8 cellular contexts compared by ENCODE assay signal in the genomic region with DNA sequence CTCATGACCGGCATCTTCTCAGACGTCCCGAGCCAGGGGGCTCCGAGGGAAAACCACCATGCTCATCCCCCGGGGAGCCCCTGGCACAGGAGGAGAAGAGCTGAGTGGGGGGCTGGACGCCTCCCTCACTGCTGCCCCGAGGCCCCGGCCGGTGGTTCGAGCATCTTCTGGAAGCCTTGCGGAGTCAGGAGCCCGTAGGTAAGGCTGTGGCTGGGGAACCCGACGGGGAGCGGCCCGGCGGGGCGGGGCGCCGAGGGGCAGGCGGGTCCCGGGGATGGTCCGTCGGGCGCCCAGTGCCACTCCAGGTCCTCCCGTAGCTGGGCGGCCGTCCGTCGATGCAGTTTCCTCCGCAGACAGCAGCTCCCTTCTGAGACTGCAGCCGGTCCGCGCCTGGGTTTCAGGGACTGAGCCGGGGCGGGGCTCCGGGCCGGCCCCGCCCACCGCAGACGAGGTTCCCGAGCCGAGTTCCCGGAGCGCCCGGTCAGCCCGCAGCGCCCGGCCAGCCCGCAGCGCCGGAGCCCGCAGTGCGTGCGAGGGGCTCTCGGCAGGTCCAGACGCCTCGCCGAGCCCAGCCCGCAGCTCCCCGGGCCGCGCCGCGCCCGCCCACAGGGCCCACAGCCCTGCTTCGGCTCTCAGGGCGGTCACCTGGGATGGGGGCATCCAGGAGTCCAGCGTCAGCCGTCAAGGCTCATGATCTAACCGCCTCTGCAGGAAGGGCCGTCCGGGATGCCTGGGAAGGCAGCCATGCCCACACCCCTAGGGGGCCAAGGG. TPM values are rescaled to one million over a fixed set of nuclear protein-coding genes. Genes with fewer than 3 reads are reported as not detected.
DNase-seq lines count a peak whose midpoint lies in the region; ATAC-seq and TF ChIP-seq lines count a peak whose summit lies in the region.

A gene (minus strand): TSS at position 369 of the 771 bp plus-strand sequence. CDS start 355 bp downstream, at position 14.

- H3K27me3 ChIP-seq in CD8-positive, alpha-beta T cell (ENCODE audit: insufficient read depth, low read length), result peaks cover 5% of the 10 kb centered on the region
- H3K27me3 ChIP-seq in breast epithelium (no peaks in the 10 kb centered on the region), skeletal muscle tissue (ENCODE audit: control insufficient read depth in 3 of 3, insufficient read depth in 3 of 3, low read length in 3 of 3) (peaks cover 0 to 10% (median 3%) of the 10 kb centered on the region in 3 donors)

- peak within 1 kb of the TSS; percentile 47 for H3K4me3 Mint-ChIP-seq in CD8-positive, alpha-beta T cell

- no peak within 1 kb of the TSS for H3K27ac Mint-ChIP-seq in CD8-positive, alpha-beta T cell

- no peaks in the 10 kb centered on the region for H3K36me3 Mint-ChIP-seq in CD8-positive, alpha-beta T cell

- in situ Hi-C loops in SK-MEL-5 (cut with HindIII; ENCODE audit: low pct_unique_long_range_greater_than_20kb, low sequenced_read_pairs), result no loop called here

- no peaks in the 10 kb centered on the region for H3K4me1 Mint-ChIP-seq in CD8-positive, alpha-beta T cell (ENCODE audit: low read depth)

- peak within 1 kb of the TSS; percentile 43 to 73 (median 46) for H3K9ac ChIP-seq in skeletal muscle tissue (ENCODE audit: low read depth in 1 of 3, low read length in 3 of 3)

- no peak for TF ChIP-seq POLR2A in breast epithelium (IDR thresholded peaks at IDR 0.05)

- TF ChIP-seq CTCF in CD8-positive, alpha-beta T cell (IDR thresholded peaks at IDR 0.05), result no peak
- TF ChIP-seq CTCF in HFF-Myc (IDR thresholded peaks at IDR 0.05; ENCODE audit: low read depth, low read length, missing control alignments) (no peak), breast epithelium (IDR thresholded peaks at IDR 0.05) (no peak)

- CTCF ChIA-PET in CD8-positive, alpha-beta T cell (lab: Charles Lee), result no interaction called here

- no peaks in the 10 kb centered on the region for H3K9me3 ChIP-seq in CD8-positive, alpha-beta T cell (ENCODE audit: low read length)
- H3K9me3 ChIP-seq in breast epithelium (no peaks in the 10 kb centered on the region), skeletal muscle tissue (ENCODE audit: control insufficient read depth in 3 of 3, low read length in 3 of 3) (no peaks in the 10 kb centered on the region)

- intact Hi-C loops in CD8-positive, alpha-beta T cell (cut with DNase I, micrococcal nuclease), result loop anchor here in 1 of 2 experiments (2.0 kb wide), 1 partner anchor 47 kb away; a partner anchor contains a TSS
- intact Hi-C loops in breast epithelium (cut with DNase I; ENCODE audit: low total_unique reads), result no loop called here

- peak within 1 kb of the TSS; percentile 50 for H3K4me3 ChIP-seq in CD8-positive, alpha-beta T cell (ENCODE audit: low read depth, low read length)
- H3K4me3 ChIP-seq in HFF-Myc (replicated peaks; ENCODE audit: low read depth, low read length), result peak within 1 kb of the TSS; percentile 70
- H3K4me3 ChIP-seq in breast epithelium, result peak within 1 kb of the TSS; percentile 55 to 77 (median 59)
- H3K4me3 ChIP-seq in skeletal muscle tissue (ENCODE audit: low read length in 3 of 3), result peak within 1 kb of the TSS; percentile 63 to 67 (median 65)

- H3K4me1 ChIP-seq in CD8-positive, alpha-beta T cell (ENCODE audit: insufficient read depth, low read length), result peaks cover 9% of the 10 kb centered on the region
- peaks cover 0 to 6% of the 10 kb centered on the region in 2 donors for H3K4me1 ChIP-seq in breast epithelium
- peaks cover 17 to 35% (median 27%) of the 10 kb centered on the region in 3 donors for H3K4me1 ChIP-seq in skeletal muscle tissue (ENCODE audit: control insufficient read depth in 3 of 3, insufficient read depth in 3 of 3, low read length in 3 of 3)

- H3K27me3 Mint-ChIP-seq in CD8-positive, alpha-beta T cell (ENCODE audit: low read depth), result peaks cover 11% of the 10 kb centered on the region

- H3K36me3 ChIP-seq in CD8-positive, alpha-beta T cell (ENCODE audit: insufficient read depth, low read length), result no peaks in the 10 kb centered on the region
- H3K36me3 ChIP-seq in breast epithelium (no peaks in the 10 kb centered on the region), skeletal muscle tissue (ENCODE audit: control insufficient read depth in 3 of 3, insufficient read depth in 3 of 3, low read length in 3 of 3) (no peaks in the 10 kb centered on the region)

- POLR2A ChIA-PET in CD8-positive, alpha-beta T cell (lab: Charles Lee), result interaction anchor here (1.6 to 1.7 kb wide), 2 partner anchors 9 to 10 kb away, joined by 3 to 4 read pairs; no protein-coding TSS in a partner anchor

- peak; percentile 67 for ATAC-seq in CD8-positive, alpha-beta T cell
- no peak for ATAC-seq in HG03565 (IDR thresholded peaks at IDR 0.05; ENCODE audit: unreplicated experiment)
- no peak for ATAC-seq in GM19452 (IDR thresholded peaks at IDR 0.05; ENCODE audit: unreplicated experiment)

- H3K9me3 Mint-ChIP-seq in CD8-positive, alpha-beta T cell, result no peaks in the 10 kb centered on the region

- peak in 3 of 7 experiments; percentile 20 to 35 (median 29) for DNase-seq in CD8-positive, alpha-beta T cell
- no peak for DNase-seq in HFF-Myc (ENCODE audit: extremely low read depth, low read depth)
- DNase-seq in SK-MEL-5 (ENCODE audit: low read depth, low spot score), result peak; percentile 60
- no peak for DNase-seq in breast epithelium (ENCODE audit: low spot score in 2 of 2)
- DNase-seq in iPS-NIHi11 (ENCODE audit: low spot score), result peak; percentile 93

- H3K27ac ChIP-seq in CD8-positive, alpha-beta T cell (ENCODE audit: low read depth, low read length), result no peak within 1 kb of the TSS
- H3K27ac ChIP-seq in breast epithelium (peak within 1 kb of the TSS; percentile 65 to 73), skeletal muscle tissue (ENCODE audit: low read depth, low read length) (no peak within 1 kb of the TSS)

RNA-seq across cellular contexts. Expression of the gene that starts here (rescaled TPM):
- total RNA-seq in CD8-positive, alpha-beta T cell, result under 1 TPM in 1 of 2 experiments, not detected in 1; 0.44 TPM
- total RNA-seq in SK-MEL-5 (2014; rRNA removed; shearing (Covaris generic)), result 19.3 and 22.0 TPM in 2 replicates
- polyA plus RNA-seq in SK-MEL-5 (2015; cell fraction: cytosol; rRNA removed), result 26.1 and 35.8 TPM in 2 replicates
- 7.8 and 13.2 TPM in 2 replicates for polyA plus RNA-seq in SK-MEL-5 (2015; cell fraction: nucleus; rRNA removed)
- total RNA-seq in breast epithelium, result 10 to 100 TPM in 1 of 3 donors, 1 to 10 TPM in 2; 3.7 to 17.9 (median 8.2) TPM
- 8.9 TPM for total RNA-seq in skeletal muscle tissue

Comparison
In these comparisons a context has a peak if more than half of its experiments do, and no peak if none do; other contexts are left out.
1. Peak in ATAC-seq and H3K4me3 ChIP-seq in CD8-positive, alpha-beta T cell; RNA of the gene not detected or under 1 TPM.
2. DNase-seq: peak in SK-MEL-5 (single experiment) and iPS-NIHi11 (single experiment); none in HFF-Myc (single experiment) and breast epithelium (0 of 2).
3. H3K27ac ChIP-seq: peak in breast epithelium (2 of 2); none in CD8-positive, alpha-beta T cell (single experiment) and skeletal muscle tissue (single experiment).
4. Peak in every context shown above with its lines, with median percentiles within 50 percentile points of each other: H3K4me3 ChIP-seq.